In the genomic region with DNA sequence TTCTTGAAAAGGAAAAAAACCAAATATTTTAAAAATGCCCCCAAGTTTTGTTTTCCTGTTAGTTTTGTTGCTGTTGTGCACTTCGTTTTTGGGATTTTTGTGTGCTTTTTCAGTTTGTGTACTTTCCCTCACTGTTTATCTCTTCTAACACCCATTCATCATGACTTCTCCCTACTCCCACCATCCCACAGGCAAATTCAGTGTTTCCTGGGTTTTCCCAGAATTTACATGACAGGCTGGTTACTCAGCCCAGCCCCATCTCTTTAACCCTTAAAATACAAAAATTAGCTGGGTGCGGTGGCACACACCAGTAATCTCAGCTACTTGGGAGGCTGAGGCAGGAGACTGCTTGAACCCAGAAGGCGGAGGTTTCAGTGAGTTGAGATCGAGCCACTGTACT, we compare ENCODE assay signal across 19 cellular contexts. TPM values are rescaled to one million over a fixed set of nuclear protein-coding genes. Genes with fewer than 3 reads are reported as not detected.
DNase-seq lines count a peak whose midpoint lies in the region; ATAC-seq and TF ChIP-seq lines count a peak whose summit lies in the region.
"Had no signal": no experiment of that assay in that cellular context is flagged by ENCODE, and none has a peak within 500 bp of the region (broad histone marks: within the 10 kb centered on the region; RNA-seq: fewer than 3 reads in every experiment).

No MANE protein-coding gene starts in this region.

- TF ChIP-seq EP300 in esophagus muscularis mucosa (IDR thresholded peaks at IDR 0.05) = no peak

- no peak overlapping the region for H3K4me3 Mint-ChIP-seq in CD8-positive, alpha-beta T cell
- H3K4me3 Mint-ChIP-seq in HFFc6 = peak overlapping the region; percentile 8; the same call in 1 of the 2 replicates
- no peak overlapping the region for H3K4me3 Mint-ChIP-seq in activated naive CD8-positive, alpha-beta T cell treated with anti-CD3 and anti-CD28 coated beads, Interleukin-2, amount 50 U/mL, for 24 hours
- H3K4me3 Mint-ChIP-seq in naive thymus-derived CD8-positive, alpha-beta T cell = peak overlapping the region in 5 of 10 donors; percentile 0 to 12 (median 2)
- H3K4me3 Mint-ChIP-seq: natural killer cell treated with Interleukin-12 subunit alpha and Interleukin-12 subunit beta and Interleukin-15 and Interleukin-18, amount 100 ng/mL, for 72 hours had no signal

- intact Hi-C loops in CD8-positive, alpha-beta T cell (cut with DNase I, micrococcal nuclease) = no loop called here
- intact Hi-C loops in esophagus muscularis mucosa (cut with DNase I) = no loop called here

- no peaks in the 10 kb centered on the region for H3K27me3 ChIP-seq in CD8-positive, alpha-beta T cell (ENCODE audit: insufficient read depth, low read length)
- no peaks in the 10 kb centered on the region for H3K27me3 ChIP-seq in esophagus muscularis mucosa
- H3K27me3 ChIP-seq: tibial artery had no signal

- H3K27ac ChIP-seq in CD8-positive, alpha-beta T cell (ENCODE audit: low read depth, low read length) = no peak overlapping the region
- H3K27ac ChIP-seq in esophagus muscularis mucosa (replicated peaks in 1 of 4) = no peak overlapping the region
- H3K27ac ChIP-seq: psoas muscle, tibial artery had no signal

- TF ChIP-seq CTCF in CD8-positive, alpha-beta T cell (IDR thresholded peaks at IDR 0.05) = no peak
- TF ChIP-seq CTCF in HFFc6 (IDR thresholded peaks at IDR 0.05) (no peak), esophagus muscularis mucosa (IDR thresholded peaks at IDR 0.05) (no peak)

- H3K27ac Mint-ChIP-seq in CD8-positive, alpha-beta T cell = peak overlapping the region; percentile 10
- H3K27ac Mint-ChIP-seq in HFFc6 = peak overlapping the region; percentile 82
- H3K27ac Mint-ChIP-seq in activated naive CD8-positive, alpha-beta T cell treated with anti-CD3 and anti-CD28 coated beads, Interleukin-2, amount 50 U/mL, for 24 hours = peak overlapping the region; percentile 61
- peak overlapping the region in 8 of 10 donors; percentile 0 to 79 (median 37) for H3K27ac Mint-ChIP-seq in naive thymus-derived CD8-positive, alpha-beta T cell
- H3K27ac Mint-ChIP-seq: natural killer cell treated with Interleukin-12 subunit alpha and Interleukin-12 subunit beta and Interleukin-15 and Interleukin-18, amount 100 ng/mL, for 72 hours had no signal

- no peak overlapping the region for H3K4me3 ChIP-seq in CD8-positive, alpha-beta T cell (ENCODE audit: low read depth, low read length)
- no peak overlapping the region for H3K4me3 ChIP-seq in esophagus muscularis mucosa
- H3K4me3 ChIP-seq: HAP-1, K562, psoas muscle, tibial artery had no signal

- peaks cover 4% of the 10 kb centered on the region for H3K9me3 Mint-ChIP-seq in CD8-positive, alpha-beta T cell
- H3K9me3 Mint-ChIP-seq in HFFc6 = peaks cover 21% of the 10 kb centered on the region
- peaks cover 34% of the 10 kb centered on the region for H3K9me3 Mint-ChIP-seq in activated naive CD8-positive, alpha-beta T cell treated with anti-CD3 and anti-CD28 coated beads, Interleukin-2, amount 50 U/mL, for 24 hours
- peaks cover 0 to 16% (median 3%) of the 10 kb centered on the region in 9 donors for H3K9me3 Mint-ChIP-seq in naive thymus-derived CD8-positive, alpha-beta T cell

- peaks cover 34% of the 10 kb centered on the region for H3K4me1 ChIP-seq in CD8-positive, alpha-beta T cell (ENCODE audit: insufficient read depth, low read length)
- H3K4me1 ChIP-seq in esophagus muscularis mucosa = peaks cover 0 to 17% (median 6%) of the 10 kb centered on the region in 4 donors
- H3K4me1 ChIP-seq: HAP-1, psoas muscle had no signal

- H3K27me3 Mint-ChIP-seq in CD8-positive, alpha-beta T cell (ENCODE audit: low read depth) = no peaks in the 10 kb centered on the region
- H3K27me3 Mint-ChIP-seq in HFFc6 (ENCODE audit: insufficient read depth) = no peaks in the 10 kb centered on the region
- H3K27me3 Mint-ChIP-seq in activated naive CD8-positive, alpha-beta T cell treated with anti-CD3 and anti-CD28 coated beads, Interleukin-2, amount 50 U/mL, for 24 hours = no peaks in the 10 kb centered on the region
- no peaks in the 10 kb centered on the region for H3K27me3 Mint-ChIP-seq in naive thymus-derived CD8-positive, alpha-beta T cell
- H3K27me3 Mint-ChIP-seq: natural killer cell treated with Interleukin-12 subunit alpha and Interleukin-12 subunit beta and Interleukin-15 and Interleukin-18, amount 100 ng/mL, for 72 hours had no signal

- 91% methylated on average over 4 of the region's 4 CpGs for WGBS in esophagus muscularis mucosa

- CTCF ChIA-PET in CD8-positive, alpha-beta T cell (lab: Charles Lee) = interaction anchor here (1.0 kb wide), 1 partner anchor 47 kb away, joined by 3 read pairs; no protein-coding TSS in a partner anchor

- H3K4me1 Mint-ChIP-seq in CD8-positive, alpha-beta T cell (ENCODE audit: low read depth) = peaks cover 77% of the 10 kb centered on the region
- H3K4me1 Mint-ChIP-seq in HFFc6 (ENCODE audit: low read depth) = peaks cover 30% of the 10 kb centered on the region
- peaks cover 86% of the 10 kb centered on the region for H3K4me1 Mint-ChIP-seq in activated naive CD8-positive, alpha-beta T cell treated with anti-CD3 and anti-CD28 coated beads, Interleukin-2, amount 50 U/mL, for 24 hours
- H3K4me1 Mint-ChIP-seq in naive thymus-derived CD8-positive, alpha-beta T cell = peaks cover 41 to 82% (median 79%) of the 10 kb centered on the region in 4 donors

- no peak for TF ChIP-seq POLR2A in esophagus muscularis mucosa (IDR thresholded peaks at IDR 0.05; ENCODE audit: low read depth)

- no peaks in the 10 kb centered on the region for H3K9me3 ChIP-seq in CD8-positive, alpha-beta T cell (ENCODE audit: low read length)
- H3K9me3 ChIP-seq in esophagus muscularis mucosa = no peaks in the 10 kb centered on the region
- H3K9me3 ChIP-seq: psoas muscle, tibial artery had no signal

- H3K36me3 Mint-ChIP-seq in CD8-positive, alpha-beta T cell = peaks cover 66% of the 10 kb centered on the region
- H3K36me3 Mint-ChIP-seq in HFFc6 (ENCODE audit: low read depth) = peaks cover 42% of the 10 kb centered on the region
- H3K36me3 Mint-ChIP-seq in activated naive CD8-positive, alpha-beta T cell treated with anti-CD3 and anti-CD28 coated beads, Interleukin-2, amount 50 U/mL, for 24 hours (ENCODE audit: low read depth) = peaks cover 71% of the 10 kb centered on the region
- H3K36me3 Mint-ChIP-seq in naive thymus-derived CD8-positive, alpha-beta T cell = peaks cover 17 to 69% (median 47%) of the 10 kb centered on the region in 3 donors

- no peak for ATAC-seq in CD8-positive, alpha-beta T cell
- no peak for ATAC-seq in activated naive CD8-positive, alpha-beta T cell treated with anti-CD3 and anti-CD28 coated beads, Interleukin-2, amount 50 U/mL, for 24 hours
- no peak for ATAC-seq in naive thymus-derived CD8-positive, alpha-beta T cell
- ATAC-seq: K562; left colon; natural killer cell treated with Interleukin-12 subunit alpha and Interleukin-12 subunit beta and Interleukin-15 and Interleukin-18, amount 100 ng/mL, for 72 hours; psoas muscle had no signal

- POLR2A ChIA-PET in CD8-positive, alpha-beta T cell (lab: Charles Lee) = no interaction called here
- POLR2A ChIA-PET in naive thymus-derived CD8-positive, alpha-beta T cell (lab: Charles Lee) = no interaction called here

- DNase-seq in CD8-positive, alpha-beta T cell = no peak
- no peak for DNase-seq in HFFc6
- no peak for DNase-seq in activated naive CD8-positive, alpha-beta T cell treated with anti-CD3 and anti-CD28 coated beads, Interleukin-2, amount 50 U/mL, for 24 hours
- DNase-seq in naive thymus-derived CD8-positive, alpha-beta T cell = no peak
- DNase-seq in effector CD8-positive, alpha-beta T cell (lab: John Stamatoyannopoulos, UW) = no peak
- no peak for DNase-seq in esophagus muscularis mucosa (ENCODE audit: extremely low spot score)
- no peak for DNase-seq in A172 (ENCODE audit: low spot score)
- DNase-seq: effector memory CD4-positive, alpha-beta T cell; head of caudate nucleus; left colon; mesendoderm; NCI-H1694 treated with DMSO at 0.1 percent for 48 hours; psoas muscle; stimulated activated CD4-positive, alpha-beta T cell treated with anti-CD3 and anti-CD28 coated beads, Interleukin-2, amount 100 ng/mL, for 24 hours; stimulated activated naive CD4-positive, alpha-beta T cell; tibial artery had no signal

- peaks cover 8% of the 10 kb centered on the region for H3K36me3 ChIP-seq in CD8-positive, alpha-beta T cell (ENCODE audit: insufficient read depth, low read length)
- peaks cover 0 to 6% (median 2%) of the 10 kb centered on the region in 4 donors for H3K36me3 ChIP-seq in esophagus muscularis mucosa

RNA-seq across cellular contexts. Expression of a gene that starts 15.5 kb away (rescaled TPM):
- 100 to 1,000 TPM; 320 to 330 TPM for total RNA-seq in CD8-positive, alpha-beta T cell
- total RNA-seq in HFFc6 (2021; fragmentation: NEBNext Ultra II Directional; extraction: Animal tissue kit (Norgen Biotek cat#: 25700)) = 100 to 1,000 TPM; 128 to 197 (median 161) TPM
- total RNA-seq in naive thymus-derived CD8-positive, alpha-beta T cell = 100 to 1,000 TPM; 484 to 533 TPM
- polyA plus RNA-seq in naive thymus-derived CD8-positive, alpha-beta T cell = 100 to 1,000 TPM; 746 to 988 (median 748) TPM
- 100 to 1,000 TPM in 1 of 4 donors, 10 to 100 TPM in 3; 82.7 to 116 (median 88.8) TPM for total RNA-seq in esophagus muscularis mucosa
- 93.3 and 123 TPM in 2 replicates for total RNA-seq in A172 (2014; rRNA removed; shearing (Covaris generic))

Comparison
In these comparisons a context has a peak if more than half of its experiments do, and no peak if none do; other contexts are left out.
1. H3K27ac Mint-ChIP-seq: peak in every context shown above with its lines; median percentile 82 in HFFc6; 61 in activated naive CD8-positive, alpha-beta T cell treated with anti-CD3 and anti-CD28 coated beads, Interleukin-2, amount 50 U/mL, for 24 hours; 37 in naive thymus-derived CD8-positive, alpha-beta T cell; 10 in CD8-positive, alpha-beta T cell.